21 cellular contexts compared by ENCODE assay signal in genomic region chr12:53343449-53343848, GRCh38. TPM values are rescaled to one million over a fixed set of nuclear protein-coding genes. Genes with fewer than 3 reads are reported as not detected.
DNase-seq lines count a peak whose midpoint lies in the region; TF ChIP-seq lines count a peak whose summit lies in the region.
"Had no signal": no experiment of that assay in that cellular context is flagged by ENCODE, and none has a peak within 500 bp of the region (broad histone marks: within the 10 kb centered on the region; RNA-seq: fewer than 3 reads in every experiment).

No MANE protein-coding gene starts in this region.

- peaks cover 18% of the 10 kb centered on the region for H3K4me1 Mint-ChIP-seq in activated CD4-positive, alpha-beta memory T cell treated with anti-CD3 and anti-CD28 coated beads, Interleukin-2, amount 10 ng/mL, durations not matched to agents 7 days and 5 days
- H3K4me1 Mint-ChIP-seq in activated CD4-positive, alpha-beta memory T cell treated with anti-CD3 and anti-CD28 coated beads for 36 hours (ENCODE audit: low read depth), result peaks cover 14% of the 10 kb centered on the region
- H3K4me1 Mint-ChIP-seq in activated T-helper 1 cell treated with anti-CD3 and anti-CD28 coated beads, Interleukin-12 subunit alpha, Interleukin-12 subunit beta, Interleukin-2, Interleukin-4 antibody, amounts not matched to agents 30 ng/mL and 10 ng/mL and 1 ng/mL, durations not matched to agents 14 hours and 24 hours and 36 hours (ENCODE audit: low read depth), result peaks cover 24% of the 10 kb centered on the region
- H3K4me1 Mint-ChIP-seq in nephron progenitor cell, result peaks cover 38% of the 10 kb centered on the region

- no peak for TF ChIP-seq CTCF in nephron progenitor cell (IDR thresholded peaks at IDR 0.05)

- no peaks in the 10 kb centered on the region for H3K9me3 Mint-ChIP-seq in activated CD4-positive, alpha-beta memory T cell treated with anti-CD3 and anti-CD28 coated beads, Interleukin-2, amount 10 ng/mL, durations not matched to agents 7 days and 5 days
- no peaks in the 10 kb centered on the region for H3K9me3 Mint-ChIP-seq in activated CD4-positive, alpha-beta memory T cell treated with anti-CD3 and anti-CD28 coated beads for 36 hours
- no peaks in the 10 kb centered on the region for H3K9me3 Mint-ChIP-seq in activated T-helper 1 cell treated with anti-CD3 and anti-CD28 coated beads, Interleukin-12 subunit alpha, Interleukin-12 subunit beta, Interleukin-2, Interleukin-4 antibody, amounts not matched to agents 30 ng/mL and 10 ng/mL and 1 ng/mL, durations not matched to agents 14 hours and 24 hours and 36 hours
- H3K9me3 Mint-ChIP-seq in nephron progenitor cell, result no peaks in the 10 kb centered on the region

- H3K27me3 Mint-ChIP-seq in activated CD4-positive, alpha-beta memory T cell treated with anti-CD3 and anti-CD28 coated beads, Interleukin-2, amount 10 ng/mL, durations not matched to agents 7 days and 5 days, result peaks cover 20% of the 10 kb centered on the region
- no peaks in the 10 kb centered on the region for H3K27me3 Mint-ChIP-seq in activated CD4-positive, alpha-beta memory T cell treated with anti-CD3 and anti-CD28 coated beads for 36 hours
- H3K27me3 Mint-ChIP-seq in activated T-helper 1 cell treated with anti-CD3 and anti-CD28 coated beads, Interleukin-12 subunit alpha, Interleukin-12 subunit beta, Interleukin-2, Interleukin-4 antibody, amounts not matched to agents 30 ng/mL and 10 ng/mL and 1 ng/mL, durations not matched to agents 14 hours and 24 hours and 36 hours (ENCODE audit: insufficient read depth), result peaks cover 17% of the 10 kb centered on the region
- peaks cover 3% of the 10 kb centered on the region for H3K27me3 Mint-ChIP-seq in nephron progenitor cell (ENCODE audit: low read depth, poor library complexity)

- H3K36me3 Mint-ChIP-seq in activated CD4-positive, alpha-beta memory T cell treated with anti-CD3 and anti-CD28 coated beads, Interleukin-2, amount 10 ng/mL, durations not matched to agents 7 days and 5 days (ENCODE audit: low read depth), result no peaks in the 10 kb centered on the region
- H3K36me3 Mint-ChIP-seq in activated CD4-positive, alpha-beta memory T cell treated with anti-CD3 and anti-CD28 coated beads for 36 hours, result no peaks in the 10 kb centered on the region
- H3K36me3 Mint-ChIP-seq in activated T-helper 1 cell treated with anti-CD3 and anti-CD28 coated beads, Interleukin-12 subunit alpha, Interleukin-12 subunit beta, Interleukin-2, Interleukin-4 antibody, amounts not matched to agents 30 ng/mL and 10 ng/mL and 1 ng/mL, durations not matched to agents 14 hours and 24 hours and 36 hours (ENCODE audit: low read depth), result no peaks in the 10 kb centered on the region
- H3K36me3 Mint-ChIP-seq in nephron progenitor cell (ENCODE audit: low read depth), result no peaks in the 10 kb centered on the region

- H3K4me3 Mint-ChIP-seq in activated CD4-positive, alpha-beta memory T cell treated with anti-CD3 and anti-CD28 coated beads, Interleukin-2, amount 10 ng/mL, durations not matched to agents 7 days and 5 days, result peak overlapping the region; percentile 3
- H3K4me3 Mint-ChIP-seq in activated CD4-positive, alpha-beta memory T cell treated with anti-CD3 and anti-CD28 coated beads for 36 hours, result no peak overlapping the region
- peak overlapping the region; percentile 61 for H3K4me3 Mint-ChIP-seq in activated T-helper 1 cell treated with anti-CD3 and anti-CD28 coated beads, Interleukin-12 subunit alpha, Interleukin-12 subunit beta, Interleukin-2, Interleukin-4 antibody, amounts not matched to agents 30 ng/mL and 10 ng/mL and 1 ng/mL, durations not matched to agents 14 hours and 24 hours and 36 hours
- H3K4me3 Mint-ChIP-seq in nephron progenitor cell, result peak overlapping the region; percentile 71

- DNase-seq in activated CD4-positive, alpha-beta memory T cell treated with anti-CD3 and anti-CD28 coated beads, Interleukin-2, amount 10 ng/mL, durations not matched to agents 7 days and 5 days, result no peak
- DNase-seq in activated CD4-positive, alpha-beta memory T cell treated with anti-CD3 and anti-CD28 coated beads for 36 hours, result no peak
- DNase-seq in activated T-helper 1 cell treated with anti-CD3 and anti-CD28 coated beads, Interleukin-12 subunit alpha, Interleukin-12 subunit beta, Interleukin-2, Interleukin-4 antibody, amounts not matched to agents 30 ng/mL and 10 ng/mL and 1 ng/mL, durations not matched to agents 14 hours and 24 hours and 36 hours (ENCODE audit: low spot score), result no peak
- DNase-seq in nephron progenitor cell (no peak), superior temporal gyrus (ENCODE audit: extremely low spot score) (no peak), retina (no peak)
- DNase-seq: activated gamma-delta T cell treated with Interleukin-2 at 50 U/mL for 16 hours; brain microvascular endothelial cell; dermis blood vessel endothelial cell; NCI-H2171 treated with DMSO at 0.1 percent for 48 hours; SK-N-SH; stimulated activated CD4-positive, alpha-beta T cell treated with anti-CD3 and anti-CD28 coated beads, Interleukin-15, amount 100 ng/mL, for 24 hours had no signal

- CTCF ChIA-PET in activated CD4-positive, alpha-beta memory T cell treated with anti-CD3 and anti-CD28 coated beads, Interleukin-2, amount 10 ng/mL, durations not matched to agents 7 days and 5 days (lab: Charles Lee), result interaction anchor here (0.7 to 6.2 kb wide), 4 partner anchors 9 to 184 kb away, joined by 3 to 110 read pairs (median 12); no protein-coding TSS in a partner anchor
- CTCF ChIA-PET in activated CD4-positive, alpha-beta memory T cell treated with anti-CD3 and anti-CD28 coated beads for 36 hours (lab: Charles Lee), result interaction anchor here (0.5 to 7.2 kb wide), 6 partner anchors 9 to 241 kb away, joined by 4 to 252 read pairs (median 14); partner anchors contain the start of genes AAAS, SOAT2 and SP7

- POLR2A ChIA-PET in activated CD4-positive, alpha-beta memory T cell treated with anti-CD3 and anti-CD28 coated beads, Interleukin-2, amount 10 ng/mL, durations not matched to agents 7 days and 5 days (lab: Charles Lee), result interaction anchor here (2.4 to 2.5 kb wide), 2 partner anchors 19 to 36 kb away, joined by 25 to 30 read pairs; partner anchors contain the start of gene SP1
- POLR2A ChIA-PET in activated CD4-positive, alpha-beta memory T cell treated with anti-CD3 and anti-CD28 coated beads for 36 hours (lab: Charles Lee), result interaction anchor here (2.4 kb wide), 1 partner anchor 19 kb away, joined by 21 read pairs; no protein-coding TSS in a partner anchor

- intact Hi-C loops in activated CD4-positive, alpha-beta memory T cell treated with anti-CD3 and anti-CD28 coated beads for 36 hours (cut with micrococcal nuclease), result no loop called here
- intact Hi-C loops in activated T-helper 1 cell treated with anti-CD3 and anti-CD28 coated beads, Interleukin-12 subunit alpha, Interleukin-12 subunit beta, Interleukin-2, Interleukin-4 antibody, amounts not matched to agents 30 ng/mL and 10 ng/mL and 1 ng/mL, durations not matched to agents 14 hours and 24 hours and 36 hours (cut with micrococcal nuclease), result no loop called here

- no peak overlapping the region for H3K27ac Mint-ChIP-seq in activated CD4-positive, alpha-beta memory T cell treated with anti-CD3 and anti-CD28 coated beads, Interleukin-2, amount 10 ng/mL, durations not matched to agents 7 days and 5 days
- no peak overlapping the region for H3K27ac Mint-ChIP-seq in activated CD4-positive, alpha-beta memory T cell treated with anti-CD3 and anti-CD28 coated beads for 36 hours
- H3K27ac Mint-ChIP-seq in activated T-helper 1 cell treated with anti-CD3 and anti-CD28 coated beads, Interleukin-12 subunit alpha, Interleukin-12 subunit beta, Interleukin-2, Interleukin-4 antibody, amounts not matched to agents 30 ng/mL and 10 ng/mL and 1 ng/mL, durations not matched to agents 14 hours and 24 hours and 36 hours, result peak overlapping the region; percentile 46
- H3K27ac Mint-ChIP-seq in nephron progenitor cell, result no peak overlapping the region

RNA-seq across cellular contexts. Expression of gene SP7, which starts 7.3 kb away (rescaled TPM):
- total RNA-seq in activated CD4-positive, alpha-beta memory T cell treated with anti-CD3 and anti-CD28 coated beads, Interleukin-2, amount 10 ng/mL, durations not matched to agents 7 days and 5 days, result not detected
- total RNA-seq in activated CD4-positive, alpha-beta memory T cell treated with anti-CD3 and anti-CD28 coated beads for 36 hours, result not detected
- total RNA-seq in activated T-helper 1 cell treated with anti-CD3 and anti-CD28 coated beads, Interleukin-12 subunit alpha, Interleukin-12 subunit beta, Interleukin-2, Interleukin-4 antibody, amounts not matched to agents 30 ng/mL and 10 ng/mL and 1 ng/mL, durations not matched to agents 14 hours and 24 hours and 36 hours, result not detected in 2 replicates
- total RNA-seq: A673; activated CD8-positive, alpha-beta memory T cell treated with anti-CD3 and anti-CD28 coated beads for 36 hours; Daoy; dermis blood vessel endothelial cell; esophagus mucosa; glomerular endothelial cell; LHCN-M2; liver; right atrium auricular region; vagina had no signal

RNA-seq across cellular contexts. Expression of gene AAAS, which starts 22.0 kb away (rescaled TPM):
- total RNA-seq in activated CD4-positive, alpha-beta memory T cell treated with anti-CD3 and anti-CD28 coated beads, Interleukin-2, amount 10 ng/mL, durations not matched to agents 7 days and 5 days, result 10 to 100 TPM; 63.2 to 63.8 TPM
- 10 to 100 TPM; 74.5 to 80.7 TPM for total RNA-seq in activated CD4-positive, alpha-beta memory T cell treated with anti-CD3 and anti-CD28 coated beads for 36 hours
- total RNA-seq in activated T-helper 1 cell treated with anti-CD3 and anti-CD28 coated beads, Interleukin-12 subunit alpha, Interleukin-12 subunit beta, Interleukin-2, Interleukin-4 antibody, amounts not matched to agents 30 ng/mL and 10 ng/mL and 1 ng/mL, durations not matched to agents 14 hours and 24 hours and 36 hours, result 81.4 and 85.7 TPM in 2 replicates

RNA-seq across cellular contexts. Expression of gene SP1, which starts 36.5 kb away (rescaled TPM):
- total RNA-seq in activated CD4-positive, alpha-beta memory T cell treated with anti-CD3 and anti-CD28 coated beads, Interleukin-2, amount 10 ng/mL, durations not matched to agents 7 days and 5 days, result 10 to 100 TPM; 77.1 to 85.6 TPM
- total RNA-seq in activated CD4-positive, alpha-beta memory T cell treated with anti-CD3 and anti-CD28 coated beads for 36 hours, result 10 to 100 TPM; 66.1 to 72.8 TPM
- 65.6 and 66.0 TPM in 2 replicates for total RNA-seq in activated T-helper 1 cell treated with anti-CD3 and anti-CD28 coated beads, Interleukin-12 subunit alpha, Interleukin-12 subunit beta, Interleukin-2, Interleukin-4 antibody, amounts not matched to agents 30 ng/mL and 10 ng/mL and 1 ng/mL, durations not matched to agents 14 hours and 24 hours and 36 hours

RNA-seq across cellular contexts. Expression of gene MYG1, which starts 44.0 kb away (rescaled TPM):
- 10 to 100 TPM; 49.0 to 53.7 TPM for total RNA-seq in activated CD4-positive, alpha-beta memory T cell treated with anti-CD3 and anti-CD28 coated beads, Interleukin-2, amount 10 ng/mL, durations not matched to agents 7 days and 5 days
- 10 to 100 TPM; 77.9 to 82.5 TPM for total RNA-seq in activated CD4-positive, alpha-beta memory T cell treated with anti-CD3 and anti-CD28 coated beads for 36 hours
- total RNA-seq in activated T-helper 1 cell treated with anti-CD3 and anti-CD28 coated beads, Interleukin-12 subunit alpha, Interleukin-12 subunit beta, Interleukin-2, Interleukin-4 antibody, amounts not matched to agents 30 ng/mL and 10 ng/mL and 1 ng/mL, durations not matched to agents 14 hours and 24 hours and 36 hours, result 107 and 111 TPM in 2 replicates

RNA-seq across cellular contexts. Expression of gene PFDN5, which starts 48.1 kb away (rescaled TPM):
- 100 to 1,000 TPM; 300 to 301 TPM for total RNA-seq in activated CD4-positive, alpha-beta memory T cell treated with anti-CD3 and anti-CD28 coated beads, Interleukin-2, amount 10 ng/mL, durations not matched to agents 7 days and 5 days
- 100 to 1,000 TPM; 354 to 359 TPM for total RNA-seq in activated CD4-positive, alpha-beta memory T cell treated with anti-CD3 and anti-CD28 coated beads for 36 hours
- total RNA-seq in activated T-helper 1 cell treated with anti-CD3 and anti-CD28 coated beads, Interleukin-12 subunit alpha, Interleukin-12 subunit beta, Interleukin-2, Interleukin-4 antibody, amounts not matched to agents 30 ng/mL and 10 ng/mL and 1 ng/mL, durations not matched to agents 14 hours and 24 hours and 36 hours, result 344 and 350 TPM in 2 replicates
